8 cellular contexts compared by ENCODE assay signal in the genomic region with DNA sequence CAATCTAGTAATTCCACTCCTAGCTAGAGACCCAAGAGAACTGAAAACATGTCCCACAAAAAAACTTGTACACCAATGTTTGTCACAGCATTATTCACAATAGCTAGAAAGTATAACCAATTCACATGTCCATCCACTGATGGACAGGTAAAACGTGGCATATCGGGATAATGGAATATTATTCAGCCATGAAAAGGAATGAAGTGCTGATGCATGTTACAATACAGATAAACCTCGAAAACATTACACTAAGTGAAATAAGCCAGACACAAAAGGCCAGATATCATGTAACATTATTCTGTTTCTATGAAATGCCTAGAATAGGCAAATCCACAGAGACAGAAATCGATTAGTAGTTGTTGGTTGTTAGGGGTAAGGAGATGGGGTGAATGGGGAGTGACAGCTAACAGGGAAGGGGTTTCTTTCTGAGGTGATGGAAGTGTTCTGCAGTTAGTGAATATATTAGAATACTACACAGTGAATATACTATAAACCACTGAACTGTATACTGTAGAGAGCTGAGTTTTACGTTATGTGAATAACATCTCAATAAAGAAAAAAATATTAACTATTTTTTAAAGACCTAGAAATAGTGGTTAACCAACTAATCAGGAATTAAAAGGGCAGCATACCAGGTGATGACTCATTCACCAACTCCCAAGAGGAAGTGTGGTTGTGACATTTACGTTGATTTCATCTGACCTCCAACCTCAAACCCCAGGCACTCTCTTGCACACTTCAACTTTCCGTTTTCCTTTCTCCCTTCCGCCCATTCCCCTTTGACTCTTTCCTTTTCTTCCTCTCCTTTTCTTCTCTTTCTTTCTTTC. TPM values are rescaled to one million over a fixed set of nuclear protein-coding genes. Genes with fewer than 3 reads are reported as not detected.
A peak's percentile ranks its signal among the peaks of the same experiment; 100 is the strongest.
DNase-seq lines count a peak whose midpoint lies in the region; ATAC-seq and TF ChIP-seq lines count a peak whose summit lies in the region.

No MANE protein-coding gene starts in this region.

- H3K27me3 ChIP-seq in H9 (ENCODE audit: insufficient read depth, low read length) (no peaks in the 10 kb centered on the region), neuronal stem cell (ENCODE audit: control insufficient read depth in 3 of 3, insufficient read depth in 3 of 3, low read depth in 1 of 3, low read length in 3 of 3) (no peaks in the 10 kb centered on the region), prostate gland (replicated peaks; ENCODE audit: insufficient read depth) (no peaks in the 10 kb centered on the region)

- intact Hi-C loops in prostate gland (cut with DNase I) = no loop called here

- H3K4me3 Mint-ChIP-seq in H9 = no peak overlapping the region

- H3K4me2 ChIP-seq in H9 (ENCODE audit: insufficient read depth, insufficient read length, low read length) (no peak overlapping the region), neuronal stem cell (ENCODE audit: insufficient read depth, low read length, poor library complexity, severe bottlenecking) (no peak overlapping the region)

- H3K23ac ChIP-seq in H9 (ENCODE audit: insufficient read length, low read depth, low read length) (no peak overlapping the region), neuronal stem cell (ENCODE audit: low read depth, low read length, poor library complexity) (no peak overlapping the region)

- H3K14ac ChIP-seq in H9 (ENCODE audit: insufficient read depth, low read length) = no peak overlapping the region
- H3K14ac ChIP-seq in neuronal stem cell (ENCODE audit: low read length) = no peak overlapping the region

- no peaks in the 10 kb centered on the region for H3K27me3 Mint-ChIP-seq in H9 (ENCODE audit: low read depth)

- no peaks in the 10 kb centered on the region for H3K9me3 Mint-ChIP-seq in H9

- H2BK15ac ChIP-seq in H9 (ENCODE audit: low read depth, low read length) (no peak overlapping the region), neuronal stem cell (ENCODE audit: low read length) (no peak overlapping the region)

- peak; percentile 61 for ATAC-seq in GM21786 (IDR thresholded peaks at IDR 0.05; ENCODE audit: unreplicated experiment)

- H3K4me1 Mint-ChIP-seq in H9 = peaks cover 0 to 3% of the 10 kb centered on the region in 2 experiments; a peak in 2 of 4 replicates

- H2BK120ac ChIP-seq in H9 (ENCODE audit: low read depth, low read length, poor library complexity, severe bottlenecking) = no peak overlapping the region
- H2BK120ac ChIP-seq in neuronal stem cell (ENCODE audit: low read depth, low read length) = no peak overlapping the region

- H3K9ac ChIP-seq in H9 (ENCODE audit: extremely low read depth, insufficient read length, low read length) (no peak overlapping the region), neuronal stem cell (ENCODE audit: low read depth, low read length, poor library complexity) (no peak overlapping the region)

- H2BK5ac ChIP-seq in H9 (ENCODE audit: insufficient read length, low read length) = no peak overlapping the region
- H2BK5ac ChIP-seq in neuronal stem cell (ENCODE audit: low read length) = no peak overlapping the region

- H3K79me2 ChIP-seq in H9 (ENCODE audit: insufficient read depth, low read length) = no peaks in the 10 kb centered on the region

- H3K56ac ChIP-seq in H9 (ENCODE audit: insufficient read length, low read depth, low read length) = no peak overlapping the region

- no peaks in the 10 kb centered on the region for H3K79me1 ChIP-seq in H9 (ENCODE audit: insufficient read depth, low read depth, low read length, poor library complexity, severe bottlenecking)
- H3K79me1 ChIP-seq in neuronal stem cell (ENCODE audit: low read depth, low read length) = no peaks in the 10 kb centered on the region

- H2AFZ ChIP-seq in H9 (ENCODE audit: low read length) (no peak overlapping the region), neuronal stem cell (ENCODE audit: low read length) (no peak overlapping the region)

- H2BK12ac ChIP-seq in H9 (ENCODE audit: insufficient read length, low read depth, low read length) (no peak overlapping the region), neuronal stem cell (ENCODE audit: low read length) (no peak overlapping the region)

- no peak for TF ChIP-seq CTCF in H9 (conservative IDR thresholded peaks at IDR 0.05)
- TF ChIP-seq CTCF in prostate gland (IDR thresholded peaks at IDR 0.05) = no peak

- no peak overlapping the region for H2BK20ac ChIP-seq in H9 (ENCODE audit: low read depth, low read length, poor library complexity, severe bottlenecking)

- H3K4ac ChIP-seq in H9 (ENCODE audit: low read depth, low read length) (no peak overlapping the region), neuronal stem cell (ENCODE audit: low read length) (no peak overlapping the region)

- H3K4me1 ChIP-seq in H9 (ENCODE audit: insufficient read depth, low read length) (no peaks in the 10 kb centered on the region), neuronal stem cell (ENCODE audit: control insufficient read depth in 2 of 2, insufficient read depth in 1 of 2, low read depth in 1 of 2, low read length in 2 of 2) (no peaks in the 10 kb centered on the region), prostate gland (replicated peaks) (no peaks in the 10 kb centered on the region)

- H4K5ac ChIP-seq in H9 (ENCODE audit: insufficient read length, low read depth, low read length) = no peak overlapping the region

- H2AK5ac ChIP-seq in H9 (ENCODE audit: insufficient read length, low read length) (no peak overlapping the region), neuronal stem cell (ENCODE audit: low read depth, low read length) (no peak overlapping the region)

- DNase-seq in ELR (ENCODE audit: low read depth) = peak; percentile 83
- DNase-seq in foreskin melanocyte = peak; percentile 58
- no peak for DNase-seq in NCI-H1092 treated with DMSO at 0.1 percent for 48 hours (lab: John Stamatoyannopoulos, UW)
- no peak for DNase-seq in H9
- DNase-seq in neuronal stem cell (ENCODE audit: low spot score) = no peak
- no peak for DNase-seq in prostate gland (ENCODE audit: low spot score)

- H4K8ac ChIP-seq in H9 (replicated peaks; ENCODE audit: insufficient read length, low read depth, low read length) = no peak overlapping the region
- no peak overlapping the region for H4K8ac ChIP-seq in neuronal stem cell (ENCODE audit: low read depth, low read length)

- TF ChIP-seq POLR2A in prostate gland (IDR thresholded peaks at IDR 0.05) = no peak

- H3K23me2 ChIP-seq in H9 (ENCODE audit: insufficient read length, low read depth, low read length, poor library complexity, severe bottlenecking) = no peaks in the 10 kb centered on the region

- WGBS in H9 (ENCODE audit: extremely low coverage, insufficient read length, low lambda C conversion rate) = no CpG with 5 or more reads among the region's 8 CpGs
- 100% methylated on average over 2 of the region's 8 CpGs; no CpG with 5 or more reads in 1 of the 2 donors for WGBS in neuronal stem cell (ENCODE audit: extremely low coverage in 2 of 2, insufficient read length in 2 of 2, insufficient replicate concordance in 1 of 2), 2 donors
- 83% methylated on average over 8 of the region's 8 CpGs for WGBS in prostate gland

- H3K27ac ChIP-seq in H9 (ENCODE audit: insufficient read length, low read depth, low read length) = no peak overlapping the region
- H3K27ac ChIP-seq in neuronal stem cell (replicated peaks; ENCODE audit: low read length) = no peak overlapping the region
- H3K27ac ChIP-seq in prostate gland = no peak overlapping the region

- no peak overlapping the region for H3T11ph ChIP-seq in H9 (ENCODE audit: low read length)

- H3K36me3 Mint-ChIP-seq in H9 (ENCODE audit: insufficient read depth in 1 of 3, low read depth in 3 of 3) = no peaks in the 10 kb centered on the region; a peak in 1 of 7 replicates

- H3K9me3 ChIP-seq in H9 (ENCODE audit: control insufficient read depth, low read depth, low read length) (no peaks in the 10 kb centered on the region), neuronal stem cell (replicated peaks in 1 of 2; ENCODE audit: control insufficient read depth in 2 of 2, insufficient read depth in 1 of 2, low read depth in 1 of 2, low read length in 2 of 2) (no peaks in the 10 kb centered on the region), prostate gland (no peaks in the 10 kb centered on the region)

- H3K18ac ChIP-seq in H9 (ENCODE audit: insufficient read length, low read depth, low read length) = no peak overlapping the region
- no peak overlapping the region for H3K18ac ChIP-seq in neuronal stem cell (ENCODE audit: low read length)

- no peaks in the 10 kb centered on the region for H4K20me1 ChIP-seq in H9 (ENCODE audit: control insufficient read depth, insufficient read depth, insufficient read length)

- H3K36me3 ChIP-seq in neuronal stem cell (replicated peaks in 1 of 2; ENCODE audit: control insufficient read depth in 2 of 2, insufficient read depth in 2 of 2, low read length in 2 of 2) (no peaks in the 10 kb centered on the region), prostate gland (no peaks in the 10 kb centered on the region)

- H4K91ac ChIP-seq in H9 (ENCODE audit: insufficient read length, low read depth, low read length) (no peak overlapping the region), neuronal stem cell (ENCODE audit: low read depth, low read length, poor library complexity) (no peak overlapping the region)

- H3K27ac Mint-ChIP-seq in H9 = peak overlapping the region in 1 of 3 experiments; percentile 30; a peak in 2 of 7 replicates

- H3K4me3 ChIP-seq in neuronal stem cell (ENCODE audit: low read length in 2 of 2) = no peak overlapping the region
- H3K4me3 ChIP-seq in prostate gland = no peak overlapping the region

TF ChIP-seq in PFSK-1, 5 proteins besides CTCF, POLR2A, EP300 and RAD21 (continues in another document):
- no peak for TF ChIP-seq FOXP2 (optimal IDR thresholded peaks at IDR 0.05; ENCODE audit: borderline replicate concordance, extremely low read depth, extremely low read length, insufficient read depth)
- TF ChIP-seq SIN3A (IDR thresholded peaks at IDR 0.05; ENCODE audit: borderline replicate concordance, insufficient read depth, low read length) = peak; percentile 48; the same call in 1 of the 2 replicates

RNA-seq across cellular contexts. Expression of gene GAS7, which starts 48.6 kb away (rescaled TPM):
- polyA plus RNA-seq in PFSK-1 (2012; ENCODE audit: insufficient read length, low read depth) = 26.7 TPM
- total RNA-seq in H9 (2021) = 4.8 and 6.0 TPM in 2 replicates
- 5.0 TPM for polyA plus RNA-seq in neuronal stem cell (2013, experiment 1 of 2)
- 5.2 TPM for polyA plus RNA-seq in neuronal stem cell (2013, experiment 2 of 2)
- 100 to 1,000 TPM in 1 of 2 donors, 10 to 100 TPM in 1; 10.3 to 144 TPM for total RNA-seq in prostate gland

Comparison
In these comparisons a context has a peak if more than half of its experiments do, and no peak if none do; other contexts are left out.
1. DNase-seq: peak in ELR (single experiment) and foreskin melanocyte (single experiment); none in NCI-H1092 treated with DMSO at 0.1 percent for 48 hours (single experiment), H9 (single experiment), neuronal stem cell (single experiment) and prostate gland (single experiment).